Comparison of ENCODE assay signal across 18 cellular contexts in the genomic region with DNA sequence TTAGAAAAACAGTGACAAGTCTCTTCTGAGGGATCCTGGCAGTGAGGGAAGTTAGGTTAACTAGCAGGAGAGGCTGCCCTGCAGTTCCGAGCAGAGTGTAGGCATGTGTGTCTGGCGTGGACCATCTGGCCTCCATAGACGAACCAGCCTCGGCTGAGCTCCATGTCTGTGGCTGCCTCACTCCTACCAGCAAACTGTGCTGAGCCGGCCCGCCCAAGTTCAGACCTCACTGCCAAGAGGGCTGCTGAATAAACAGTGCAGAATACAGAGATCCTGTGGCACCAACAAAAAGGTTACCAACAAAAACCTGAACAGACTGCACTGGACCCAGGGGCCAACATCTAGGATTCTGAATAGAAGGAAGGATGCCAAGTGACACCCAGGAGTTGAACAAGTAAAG. TPM values are rescaled to one million over a fixed set of nuclear protein-coding genes. Genes with fewer than 3 reads are reported as not detected.
A peak's percentile ranks its signal among the peaks of the same experiment; 100 is the strongest.
DNase-seq lines count a peak whose midpoint lies in the region; ATAC-seq and TF ChIP-seq lines count a peak whose summit lies in the region.
"Had no signal": no experiment of that assay in that cellular context is flagged by ENCODE, and none has a peak within 500 bp of the region (broad histone marks: within the 10 kb centered on the region; RNA-seq: fewer than 3 reads in every experiment).

No MANE protein-coding gene starts in this region.

- CTCF ChIA-PET in PC-3 (lab: Charles Lee): no interaction called here

- no peaks in the 10 kb centered on the region for H3F3A ChIP-seq in PC-3 (ENCODE audit: low read length, unreplicated experiment)

- TF ChIP-seq POLR2A in esophagus muscularis mucosa (IDR thresholded peaks at IDR 0.05; ENCODE audit: low read depth): no peak
- no peak for TF ChIP-seq POLR2A in vagina (IDR thresholded peaks at IDR 0.05)

- no peaks in the 10 kb centered on the region; the same call in 1 of the 2 replicates for H3K36me3 ChIP-seq in BLaER1
- H3K36me3 ChIP-seq in PC-3 (ENCODE audit: low read depth, low read length): no peaks in the 10 kb centered on the region
- peaks cover 0 to 2% (median 0%) of the 10 kb centered on the region in 4 donors for H3K36me3 ChIP-seq in esophagus muscularis mucosa
- H3K36me3 ChIP-seq in vagina: no peaks in the 10 kb centered on the region
- H3K36me3 ChIP-seq: adrenal gland, pancreas had no signal

- DNase-seq in PC-3: no peak
- DNase-seq in esophagus muscularis mucosa (ENCODE audit: extremely low spot score): no peak
- DNase-seq in occipital lobe (lab: John Stamatoyannopoulos, UW): peak; percentile 24
- no peak for DNase-seq in vagina (ENCODE audit: extremely low spot score in 2 of 2)
- DNase-seq in NCI-H526 (lab: John Stamatoyannopoulos, UW): no peak
- DNase-seq: activated CD4-positive, CD25-positive, alpha-beta regulatory T cell; activated CD8-positive, alpha-beta T cell treated with anti-CD3 and anti-CD28 coated beads, Interleukin-2, amount 10 ng/mL, durations not matched to agents 7 days and 5 days; activated gamma-delta T cell; adrenal gland; endodermal cell; natural killer cell; NCI-H2081; NCI-H446 treated with DMSO at 0.1 percent for 48 hours; pancreas had no signal

- H2AFZ ChIP-seq in PC-3 (ENCODE audit: low read length): no peak overlapping the region

- intact Hi-C loops in PC-3 (cut with micrococcal nuclease): loop anchor here (10.0 kb wide), 1 partner anchor 114 kb away; a partner anchor contains a TSS
- intact Hi-C loops in esophagus muscularis mucosa (cut with DNase I): no loop called here
- intact Hi-C loops in vagina (cut with DNase I): no loop called here

- ATAC-seq in PC-3 (no peak; the same call in 1 of the 2 replicates), GM19023 (IDR thresholded peaks at IDR 0.05; ENCODE audit: unreplicated experiment) (no peak), HG03460 (IDR thresholded peaks at IDR 0.05; ENCODE audit: unreplicated experiment) (no peak)
- ATAC-seq: activated CD8-positive, alpha-beta T cell treated with anti-CD3 and anti-CD28 coated beads, Interleukin-2, amount 10 ng/mL, durations not matched to agents 7 days and 5 days; natural killer cell; pancreas had no signal

- no peak for TF ChIP-seq CTCF in PC-3 (conservative IDR thresholded peaks at IDR 0.05; ENCODE audit: low read depth, low read length)
- no peak for TF ChIP-seq CTCF in esophagus muscularis mucosa (IDR thresholded peaks at IDR 0.05)
- no peak for TF ChIP-seq CTCF in vagina (IDR thresholded peaks at IDR 0.05)

- BruUV-seq in PC-3 (replicated peaks; lab: Mats Ljungman, UMichigan): no TSS peak

- no peak for TF ChIP-seq EP300 in esophagus muscularis mucosa (IDR thresholded peaks at IDR 0.05)

- no peak overlapping the region for H3K4me2 ChIP-seq in BLaER1
- no peak overlapping the region for H3K4me2 ChIP-seq in PC-3 (ENCODE audit: low read length)

- no peaks in the 10 kb centered on the region for H3K79me2 ChIP-seq in PC-3 (ENCODE audit: low read length)

- H4K20me1 ChIP-seq in BLaER1: no peaks in the 10 kb centered on the region
- no peaks in the 10 kb centered on the region for H4K20me1 ChIP-seq in PC-3 (ENCODE audit: low read length)

- peaks cover 65% of the 10 kb centered on the region for H3K4me1 ChIP-seq in BLaER1
- H3K4me1 ChIP-seq in PC-3 (ENCODE audit: insufficient read depth, low read length): peaks cover 14% of the 10 kb centered on the region
- peaks cover 14 to 36% (median 27%) of the 10 kb centered on the region in 4 donors for H3K4me1 ChIP-seq in esophagus muscularis mucosa
- H3K4me1 ChIP-seq in vagina: no peaks in the 10 kb centered on the region
- H3K4me1 ChIP-seq: adrenal gland, pancreas had no signal

- no peaks in the 10 kb centered on the region for H3K9me2 ChIP-seq in PC-3 (replicated peaks; ENCODE audit: low read length)

- H3K9ac ChIP-seq in BLaER1 (no peak overlapping the region), PC-3 (ENCODE audit: low read length) (no peak overlapping the region)

- H3K27ac ChIP-seq in BLaER1 (peak overlapping the region; percentile 10; the same call in 1 of the 2 replicates), PC-3 (ENCODE audit: low read length) (peak overlapping the region; percentile 54; the same call in 1 of the 2 replicates), esophagus muscularis mucosa (replicated peaks in 1 of 4) (peak overlapping the region in 3 of 4 donors; percentile 29 to 68 (median 45)), vagina (no peak overlapping the region)
- H3K27ac ChIP-seq: adrenal gland, coronary artery, pancreas had no signal

- H3K27me3 ChIP-seq in BLaER1: no peaks in the 10 kb centered on the region
- no peaks in the 10 kb centered on the region for H3K27me3 ChIP-seq in PC-3 (ENCODE audit: low read length)
- no peaks in the 10 kb centered on the region for H3K27me3 ChIP-seq in esophagus muscularis mucosa
- no peaks in the 10 kb centered on the region for H3K27me3 ChIP-seq in vagina
- H3K27me3 ChIP-seq: adrenal gland, pancreas had no signal

- H3K9me3 ChIP-seq in BLaER1 (no peaks in the 10 kb centered on the region), PC-3 (ENCODE audit: low read length) (no peaks in the 10 kb centered on the region), esophagus muscularis mucosa (no peaks in the 10 kb centered on the region), vagina (no peaks in the 10 kb centered on the region)
- H3K9me3 ChIP-seq: adrenal gland, pancreas had no signal

- WGBS in esophagus muscularis mucosa: 79% methylated on average over 6 of the region's 6 CpGs

- POLR2A ChIA-PET in PC-3 (lab: Charles Lee; ENCODE audit: unreplicated experiment): no interaction called here

- H3K4me3 ChIP-seq in BLaER1 (no peak overlapping the region), PC-3 (ENCODE audit: low read length) (no peak overlapping the region), esophagus muscularis mucosa (no peak overlapping the region), vagina (no peak overlapping the region)
- H3K4me3 ChIP-seq: adrenal gland, coronary artery, pancreas had no signal

RNA-seq across cellular contexts. Expression of a gene that starts 27.3 kb away (rescaled TPM):
- total RNA-seq in PC-3 (2014; rRNA removed): 6.8 and 16.1 TPM in 2 replicates
- total RNA-seq in esophagus muscularis mucosa: 10 to 100 TPM in 2 of 4 donors, 1 to 10 TPM in 2; 4.0 to 19.5 (median 8.8) TPM
- total RNA-seq in occipital lobe: 9.0 TPM
- total RNA-seq in vagina: 21.1 TPM
